22 cellular contexts compared by ENCODE assay signal in genomic region chr11:9310485-9310884, GRCh38.
"Had no signal": no experiment of that assay in that cellular context is flagged by ENCODE, and none has a peak within 500 bp of the region (broad histone marks: within the 10 kb centered on the region; RNA-seq: fewer than 3 reads in every experiment).

No MANE protein-coding gene starts in this region.

- H3K4me3 Mint-ChIP-seq: activated naive CD8-positive, alpha-beta T cell treated with anti-CD3 and anti-CD28 coated beads for 36 hours; natural killer cell treated with Interleukin-12 subunit alpha and Interleukin-12 subunit beta and Interleukin-15 and Interleukin-18, amount 100 ng/mL, for 72 hours had no signal

- H3K27me3 Mint-ChIP-seq: activated naive CD8-positive, alpha-beta T cell treated with anti-CD3 and anti-CD28 coated beads for 36 hours; effector memory CD8-positive, alpha-beta T cell; natural killer cell treated with Interleukin-12 subunit alpha and Interleukin-12 subunit beta and Interleukin-15 and Interleukin-18, amount 100 ng/mL, for 72 hours had no signal

- H3K9me3 Mint-ChIP-seq: effector memory CD8-positive, alpha-beta T cell; natural killer cell treated with Interleukin-12 subunit alpha and Interleukin-12 subunit beta and Interleukin-15 and Interleukin-18, amount 100 ng/mL, for 72 hours had no signal

- H3K27ac ChIP-seq: brain microvascular endothelial cell, heart right ventricle, spleen, testis, upper lobe of left lung, vagina had no signal

- DNase-seq: activated CD4-positive, alpha-beta T cell treated with anti-CD3 and anti-CD28 coated beads for 1 hour; activated CD4-positive, alpha-beta T cell treated with anti-CD3 and anti-CD28 coated beads, Interleukin-2, amount 50 U/mL, for 4 hours; activated effector memory CD4-positive, alpha-beta T cell treated with Interleukin-2 at 50 U/mL for 16 hours; activated naive CD4-positive, alpha-beta T cell treated with Interleukin-2 at 50 U/mL for 16 hours; activated naive CD8-positive, alpha-beta T cell treated with anti-CD3 and anti-CD28 coated beads for 36 hours; activated T-cell treated with anti-CD3 and anti-CD28 coated beads for 4 hours; brain microvascular endothelial cell; cortex of kidney; effector memory CD8-positive, alpha-beta T cell; foreskin fibroblast; heart right ventricle; mesenchymal stem cell; posterior cingulate gyrus; right cardiac atrium; spleen; stimulated activated naive CD4-positive, alpha-beta T cell treated with Interleukin-2 at 50 U/mL for 16 hours; T-helper 2 cell; testis; upper lobe of left lung had no signal

- H3K9me3 ChIP-seq: heart right ventricle, spleen, testis, upper lobe of left lung, vagina had no signal

- H3K27ac Mint-ChIP-seq: activated naive CD8-positive, alpha-beta T cell treated with anti-CD3 and anti-CD28 coated beads for 36 hours had no signal

- H3K27me3 ChIP-seq: brain microvascular endothelial cell, heart right ventricle, spleen, testis, upper lobe of left lung, vagina had no signal

- ATAC-seq: effector memory CD8-positive, alpha-beta T cell; esophagus mucosa; heart right ventricle; natural killer cell treated with Interleukin-12 subunit alpha and Interleukin-12 subunit beta and Interleukin-15 and Interleukin-18, amount 100 ng/mL, for 72 hours; right cardiac atrium had no signal
